7 cellular contexts compared by ENCODE assay signal in genomic region chr17:3073850-3074249, GRCh38. TPM values are rescaled to one million over a fixed set of nuclear protein-coding genes. Genes with fewer than 3 reads are reported as not detected.
"Had no signal": no experiment of that assay in that cellular context is flagged by ENCODE, and none has a peak within 500 bp of the region (broad histone marks: within the 10 kb centered on the region; RNA-seq: fewer than 3 reads in every experiment).

No MANE protein-coding gene starts in this region.

RNA-seq across cellular contexts. Expression of gene OR1D5, which starts 10.4 kb away (rescaled TPM):
- total RNA-seq: HepG2, HT1080, K562, M059J, NCI-H460, PC-3, SK-MEL-5 had no signal

RNA-seq across cellular contexts. Expression of gene OR1D2, which starts 30.4 kb away (rescaled TPM):
- total RNA-seq: HepG2, HT1080, K562, M059J, NCI-H460, PC-3, SK-MEL-5 had no signal

RNA-seq across cellular contexts. Expression of gene OR1G1, which starts 53.5 kb away (rescaled TPM):
- total RNA-seq: HepG2, HT1080, K562, M059J, NCI-H460, PC-3, SK-MEL-5 had no signal
